8 cellular contexts compared by ENCODE assay signal in the genomic region with DNA sequence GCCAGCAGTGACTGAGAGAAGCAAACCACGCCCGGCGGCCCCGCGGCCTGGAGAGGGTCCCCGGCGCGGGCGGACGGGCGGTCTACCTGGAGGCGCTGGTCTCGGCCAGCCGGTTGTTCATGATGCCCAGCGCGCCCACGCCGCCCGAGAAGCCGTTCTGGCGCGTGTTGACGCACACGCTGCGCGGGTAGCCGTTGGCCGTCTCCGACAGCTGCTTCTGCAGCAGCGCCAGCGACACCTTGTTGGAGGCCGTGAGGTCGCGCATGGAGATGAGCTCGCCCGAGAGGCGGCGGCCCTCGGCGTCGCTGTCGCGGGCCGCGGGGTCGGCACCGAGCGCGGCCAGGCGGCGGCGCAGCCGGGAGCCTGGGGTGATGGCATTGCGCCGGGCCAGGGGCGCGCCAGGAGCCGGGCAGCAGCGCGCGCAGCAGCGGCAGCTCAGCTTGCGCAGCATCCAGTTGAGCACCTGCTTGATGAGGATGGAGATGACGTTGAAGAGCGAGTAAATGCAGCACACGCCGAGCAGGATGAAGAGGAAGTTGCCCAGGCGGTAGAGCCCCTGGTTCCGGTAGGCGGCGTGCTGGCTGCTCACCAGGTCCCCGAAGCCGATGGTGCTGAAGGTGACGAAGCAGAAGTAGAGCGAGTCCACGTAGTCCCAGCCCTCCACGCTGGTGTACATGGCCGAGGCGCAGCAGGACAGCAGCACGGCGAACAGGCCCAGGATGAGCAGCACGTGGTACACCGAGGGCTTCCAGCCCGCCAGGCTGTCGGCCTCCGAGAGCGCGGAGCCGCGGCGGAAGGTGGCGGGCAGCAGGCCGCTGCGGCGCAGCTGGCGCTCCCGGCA. TPM values are rescaled to one million over a fixed set of nuclear protein-coding genes. Genes with fewer than 3 reads are reported as not detected.
A peak's percentile ranks its signal among the peaks of the same experiment; 100 is the strongest.
DNase-seq lines count a peak whose midpoint lies in the region; ATAC-seq and TF ChIP-seq lines count a peak whose summit lies in the region.

No MANE protein-coding gene starts in this region.

- H3K36me3 Mint-ChIP-seq in glutamatergic neuron (ENCODE audit: unreplicated experiment): no peaks in the 10 kb centered on the region

- H3K4me1 ChIP-seq in sigmoid colon: peaks cover 0 to 15% (median 13%) of the 10 kb centered on the region in 4 donors

- H3K27ac ChIP-seq in KOPT-K1 (ENCODE audit: low read depth, low read length, poor library complexity, severe bottlenecking) (peak overlapping the region; percentile 77), sigmoid colon (no peak overlapping the region)

- H3K9me3 Mint-ChIP-seq in glutamatergic neuron (ENCODE audit: unreplicated experiment): peaks cover 3% of the 10 kb centered on the region

- peak overlapping the region; percentile 85 for H3K4me3 Mint-ChIP-seq in glutamatergic neuron (ENCODE audit: unreplicated experiment)

- TF ChIP-seq CTCF in glutamatergic neuron (IDR thresholded peaks at IDR 0.05; ENCODE audit: partially characterized antibody, unreplicated experiment): no peak
- no peak for TF ChIP-seq CTCF in sigmoid colon (IDR thresholded peaks at IDR 0.05)

- H3K27ac Mint-ChIP-seq in glutamatergic neuron (ENCODE audit: unreplicated experiment): peak overlapping the region; percentile 79

- ATAC-seq in GM21529 (IDR thresholded peaks at IDR 0.05; ENCODE audit: unreplicated experiment): peak; percentile 75

- H3K9me3 ChIP-seq in KOPT-K1 (ENCODE audit: insufficient read depth, low read length, poor library complexity, severe bottlenecking) (no peaks in the 10 kb centered on the region), sigmoid colon (no peaks in the 10 kb centered on the region)

- no peak for TF ChIP-seq POLR2A in sigmoid colon (IDR thresholded peaks at IDR 0.05)

- peak; percentile 93 for DNase-seq in DMS79 (lab: John Stamatoyannopoulos, UW)
- peak; percentile 90 for DNase-seq in SIG-M5 treated with dmso at 0.1 percent for 504 hours (lab: John Stamatoyannopoulos, UW; ENCODE audit: unreplicated experiment)
- DNase-seq in activated naive CD4-positive, alpha-beta T cell treated with Interleukin-2 at 50 U/mL for 16 hours: peak; percentile 74
- DNase-seq in glutamatergic neuron: peak; percentile 67
- no peak for DNase-seq in sigmoid colon
- no peak for DNase-seq in dedifferentiated amniotic fluid mesenchymal stem cell (ENCODE audit: extremely low spot score)

- no peaks in the 10 kb centered on the region for H3K27me3 Mint-ChIP-seq in glutamatergic neuron (ENCODE audit: unreplicated experiment)

- H3K4me1 Mint-ChIP-seq in glutamatergic neuron (ENCODE audit: low read depth, unreplicated experiment): peaks cover 8% of the 10 kb centered on the region

- H3K36me3 ChIP-seq in KOPT-K1 (ENCODE audit: insufficient read depth, low read length) (no peaks in the 10 kb centered on the region), sigmoid colon (no peaks in the 10 kb centered on the region)

- intact Hi-C loops in sigmoid colon (cut with DNase I): no loop called here

- H3K27me3 ChIP-seq in sigmoid colon: peaks cover 0 to 22% (median 5%) of the 10 kb centered on the region in 3 donors

- 1 to 2% methylated on average over 97 of the region's 97 CpGs for WGBS in sigmoid colon, 2 donors

- TF ChIP-seq EP300 in sigmoid colon (IDR thresholded peaks at IDR 0.05): no peak

- peak overlapping the region in 3 of 4 donors; percentile 30 to 45 (median 43) for H3K4me3 ChIP-seq in sigmoid colon

RNA-seq across cellular contexts. Expression of a gene that starts 49.7 kb away (rescaled TPM):
- total RNA-seq in glutamatergic neuron (ENCODE audit: unreplicated experiment): 2.4 TPM
- total RNA-seq in sigmoid colon: under 1 TPM; under 0.01 to 0.27 (median 0.08) TPM
- under 1 TPM in 1 of 3 donors, not detected in 2; 0.06 TPM for polyA plus RNA-seq in sigmoid colon

Comparison
In these comparisons a context has a peak if more than half of its experiments do, and no peak if none do; other contexts are left out.
1. DNase-seq: peak in DMS79 (single experiment), SIG-M5 treated with dmso at 0.1 percent for 504 hours (single experiment), activated naive CD4-positive, alpha-beta T cell treated with Interleukin-2 at 50 U/mL for 16 hours (single experiment) and glutamatergic neuron (single experiment); none in sigmoid colon (single experiment) and dedifferentiated amniotic fluid mesenchymal stem cell (single experiment).